ENCODE assay signal across 1 cellular context in genomic region chr21:31873275-31873695, GRCh38.
TF ChIP-seq lines count a peak whose summit lies in the region.

No MANE protein-coding gene starts in this region.

TF ChIP-seq in endothelial cell of umbilical vein, 7 proteins besides CTCF, POLR2A, EP300 and RAD21 (continued from another document):
- no peak for TF ChIP-seq MAX (IDR thresholded peaks at IDR 0.05; ENCODE audit: insufficient read depth, insufficient read length)
- no peak for TF ChIP-seq EZH2 (IDR thresholded peaks at IDR 0.05; ENCODE audit: borderline replicate concordance, low read depth, low read length, severe bottlenecking)
